In genomic region chr5:94618493-94619328, GRCh38 we compare ENCODE assay signal across 8 cellular contexts. TPM values are rescaled to one million over a fixed set of nuclear protein-coding genes. Genes with fewer than 3 reads are reported as not detected.
DNase-seq lines count a peak whose midpoint lies in the region; ATAC-seq and TF ChIP-seq lines count a peak whose summit lies in the region.

A gene with protein sequence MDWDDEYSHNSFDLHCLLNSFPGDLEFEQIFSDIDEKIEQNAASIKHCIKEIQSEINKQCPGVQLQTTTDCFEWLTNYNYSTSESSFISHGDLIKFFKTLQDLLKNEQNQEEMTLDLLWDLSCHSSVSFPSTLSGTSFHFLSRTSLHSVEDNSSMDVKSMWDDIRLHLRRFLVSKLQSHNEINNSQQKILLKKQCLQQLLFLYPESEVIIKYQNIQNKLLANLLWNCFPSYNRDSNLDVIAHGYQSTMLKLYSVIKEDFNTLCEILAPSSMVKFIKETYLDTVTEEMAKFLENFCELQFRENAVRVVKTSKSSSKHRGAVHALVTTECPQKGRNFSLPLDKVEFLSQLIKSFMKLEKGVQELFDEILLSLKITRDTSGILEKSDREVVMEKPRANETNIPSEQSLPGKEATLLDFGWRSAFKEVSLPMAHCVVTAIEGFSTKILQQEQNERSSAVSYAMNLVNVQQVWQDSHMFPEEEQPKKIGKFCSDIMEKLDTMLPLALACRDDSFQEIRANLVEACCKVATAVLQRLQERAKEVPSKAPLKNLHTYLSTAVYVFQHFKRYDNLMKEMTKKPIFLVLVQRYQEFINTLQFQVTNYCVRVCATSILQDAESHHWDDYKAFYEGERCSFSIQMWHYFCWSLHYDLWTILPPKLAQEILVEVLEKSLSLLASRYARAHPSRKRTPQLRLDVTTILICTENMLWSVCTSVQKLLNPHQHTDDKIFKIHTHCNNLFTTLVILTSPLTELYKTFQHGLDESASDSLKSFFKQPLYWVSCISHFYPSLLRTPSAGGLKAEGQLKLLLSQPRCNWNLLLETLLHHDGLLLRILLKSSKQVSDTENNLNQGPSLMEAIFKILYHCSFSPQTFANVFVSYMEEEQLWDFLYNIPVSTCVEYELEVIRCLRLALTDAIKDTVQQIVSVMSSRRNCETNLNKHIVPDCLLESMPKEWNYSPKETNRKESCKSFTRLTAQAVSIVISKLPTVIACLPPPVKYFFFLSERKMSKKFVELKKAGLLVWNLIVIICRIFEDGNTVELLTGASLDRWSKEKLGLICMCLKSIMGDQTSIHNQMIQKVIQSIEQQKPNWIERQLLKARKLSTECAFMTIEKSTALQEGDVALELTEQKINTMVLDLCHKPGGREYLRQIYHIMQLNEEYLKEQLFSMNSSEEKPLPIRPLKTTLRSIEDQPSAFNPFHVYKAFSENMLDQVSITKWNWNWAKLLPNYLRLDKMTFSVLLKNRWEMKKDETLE (N-terminal part only) (minus strand): TSS chr5:94618604. CDS start chr5:94537126, 81,478 bp downstream.
TSS of gene SLF1 (plus strand) at chr5:94618669. CDS start at chr5:94628811, 10,142 bp downstream.

- peak within 1 kb of the TSS; percentile 97 for H3K4me3 Mint-ChIP-seq in activated naive CD4-positive, alpha-beta T cell treated with anti-CD3 and anti-CD28 coated beads, Interleukin-2, amount 50 U/mL, for 24 hours
- peak within 1 kb of the TSS; percentile 95 for H3K4me3 Mint-ChIP-seq in glutamatergic neuron (ENCODE audit: unreplicated experiment)

- H3K9me3 ChIP-seq in testis = no peaks in the 10 kb centered on the region

- peaks cover 13% of the 10 kb centered on the region for H3K4me1 ChIP-seq in testis

- no peak for TF ChIP-seq CTCF in HFF-Myc (IDR thresholded peaks at IDR 0.05; ENCODE audit: low read depth, low read length, missing control alignments)
- TF ChIP-seq CTCF in glutamatergic neuron (IDR thresholded peaks at IDR 0.05; ENCODE audit: partially characterized antibody, unreplicated experiment) = no peak
- no peak for TF ChIP-seq CTCF in omental fat pad (IDR thresholded peaks at IDR 0.05)
- TF ChIP-seq CTCF in testis (IDR thresholded peaks at IDR 0.05) = no peak

- intact Hi-C loops in testis (cut with DNase I; ENCODE audit: low total_unique reads) = no loop called here

- no peaks in the 10 kb centered on the region for H3K36me3 ChIP-seq in testis (ENCODE audit: low read depth, missing control alignments)

- TF ChIP-seq POLR2A in testis (IDR thresholded peaks at IDR 0.05) = peak; percentile 15

- peak within 1 kb of the TSS; percentile 95 for H3K27ac Mint-ChIP-seq in activated naive CD4-positive, alpha-beta T cell treated with anti-CD3 and anti-CD28 coated beads, Interleukin-2, amount 50 U/mL, for 24 hours
- H3K27ac Mint-ChIP-seq in glutamatergic neuron (ENCODE audit: unreplicated experiment) = peak within 1 kb of the TSS; percentile 74

- WGBS in testis, 2 donors = 0 to 1% methylated on average over 16 to 48 of the region's 63 CpGs

- DNase-seq in GM04504 (ENCODE audit: low read depth) = peak; percentile 71
- DNase-seq in HFF-Myc (ENCODE audit: extremely low read depth, low read depth) = peak; percentile 59
- peak; percentile 93 for DNase-seq in NAMALWA (ENCODE audit: low spot score)
- DNase-seq in SK-N-DZ (ENCODE audit: low spot score) = peak; percentile 90
- DNase-seq in glutamatergic neuron = peak; percentile 91
- DNase-seq in omental fat pad (ENCODE audit: low spot score) = peak; percentile 65
- peak; percentile 96 for DNase-seq in testis

- H3K4me1 Mint-ChIP-seq in activated naive CD4-positive, alpha-beta T cell treated with anti-CD3 and anti-CD28 coated beads, Interleukin-2, amount 50 U/mL, for 24 hours = peaks cover 48% of the 10 kb centered on the region
- peaks cover 9% of the 10 kb centered on the region for H3K4me1 Mint-ChIP-seq in glutamatergic neuron (ENCODE audit: low read depth, unreplicated experiment)

- ATAC-seq in omental fat pad (ENCODE audit: low FRiP score) = peak; percentile 97

- H3K27me3 ChIP-seq in testis = no peaks in the 10 kb centered on the region

- H3K4me3 ChIP-seq in HFF-Myc (replicated peaks; ENCODE audit: low read depth, low read length) (peak within 1 kb of the TSS; percentile 78), testis (peak within 1 kb of the TSS; percentile 72 to 80)

- no peaks in the 10 kb centered on the region for H3K27me3 Mint-ChIP-seq in activated naive CD4-positive, alpha-beta T cell treated with anti-CD3 and anti-CD28 coated beads, Interleukin-2, amount 50 U/mL, for 24 hours
- H3K27me3 Mint-ChIP-seq in glutamatergic neuron (ENCODE audit: unreplicated experiment) = peaks cover 5% of the 10 kb centered on the region

- no peaks in the 10 kb centered on the region for H3K36me3 Mint-ChIP-seq in activated naive CD4-positive, alpha-beta T cell treated with anti-CD3 and anti-CD28 coated beads, Interleukin-2, amount 50 U/mL, for 24 hours
- no peaks in the 10 kb centered on the region for H3K36me3 Mint-ChIP-seq in glutamatergic neuron (ENCODE audit: unreplicated experiment)

- no peaks in the 10 kb centered on the region for H3K9me3 Mint-ChIP-seq in activated naive CD4-positive, alpha-beta T cell treated with anti-CD3 and anti-CD28 coated beads, Interleukin-2, amount 50 U/mL, for 24 hours
- no peaks in the 10 kb centered on the region for H3K9me3 Mint-ChIP-seq in glutamatergic neuron (ENCODE audit: unreplicated experiment)

- peak within 1 kb of the TSS; percentile 77 to 79 for H3K27ac ChIP-seq in testis

RNA-seq across cellular contexts. Expression of the first gene that starts in this region (rescaled TPM):
- 1.3 and 1.5 TPM in 2 replicates for polyA plus RNA-seq in SK-N-DZ (2014; cell fraction: cytosol; rRNA removed)
- 0.68 and 1.2 TPM in 2 replicates for polyA plus RNA-seq in SK-N-DZ (2014; cell fraction: nucleus; rRNA removed)
- total RNA-seq in glutamatergic neuron (ENCODE audit: unreplicated experiment) (1.2 TPM), omental fat pad (1 to 10 TPM; 2.5 to 9.3 (median 5.3) TPM), testis (10 to 100 TPM in 1 of 2 donors, 1 to 10 TPM in 1; 9.3 to 11.2 TPM)
- polyA plus RNA-seq in testis (ENCODE audit: insufficient read depth, low read depth, low replicate concordance) = 4.1 TPM

RNA-seq across cellular contexts. Expression of gene SLF1, which starts in this region (rescaled TPM):
- 9.8 and 16.1 TPM in 2 replicates for polyA plus RNA-seq in SK-N-DZ (2014; cell fraction: cytosol; rRNA removed)
- polyA plus RNA-seq in SK-N-DZ (2014; cell fraction: nucleus; rRNA removed) = 20.2 and 20.7 TPM in 2 replicates
- 2.6 TPM for total RNA-seq in glutamatergic neuron (ENCODE audit: unreplicated experiment)
- 10 to 100 TPM in 1 of 4 donors, 1 to 10 TPM in 3; 3.4 to 16.2 (median 7.4) TPM for total RNA-seq in omental fat pad
- total RNA-seq in testis = 10 to 100 TPM; 34.9 to 49.4 TPM
- 12.0 TPM for polyA plus RNA-seq in testis (ENCODE audit: insufficient read depth, low read depth, low replicate concordance)

Comparison
In these comparisons a context has a peak if more than half of its experiments do, and no peak if none do; other contexts are left out.
1. Peak in every context shown above with its lines: DNase-seq, ATAC-seq, H3K4me3 ChIP-seq and H3K27ac ChIP-seq.